Comparison of ENCODE assay signal across 20 cellular contexts in genomic region chr22:27348634-27349033, GRCh38.
A peak's percentile ranks its signal among the peaks of the same experiment; 100 is the strongest.
DNase-seq lines count a peak whose midpoint lies in the region; ATAC-seq, FAIRE-seq and TF ChIP-seq lines count a peak whose summit lies in the region.
"Had no signal": no experiment of that assay in that cellular context is flagged by ENCODE, and none has a peak within 500 bp of the region (broad histone marks: within the 10 kb centered on the region; RNA-seq: fewer than 3 reads in every experiment).

No MANE protein-coding gene starts in this region.

- peak overlapping the region; percentile 58; the same call in 1 of the 2 replicates for H3K27ac Mint-ChIP-seq in HFFc6
- H3K27ac Mint-ChIP-seq: activated CD8-positive, alpha-beta T cell treated with anti-CD3 and anti-CD28 coated beads for 36 hours; mesothelial cell of epicardium had no signal

- ATAC-seq in A549 (no peak), body of pancreas (peak; percentile 87), GM21619 (IDR thresholded peaks at IDR 0.05; ENCODE audit: unreplicated experiment) (no peak)
- ATAC-seq: activated CD8-positive, alpha-beta T cell treated with anti-CD3 and anti-CD28 coated beads for 36 hours; heart left ventricle had no signal

- H3K4me2 ChIP-seq in A549 = no peak overlapping the region

- H3K27me3 ChIP-seq in body of pancreas (no peaks in the 10 kb centered on the region), kidney epithelial cell (ENCODE audit: control insufficient read depth, insufficient read depth, low read length) (peaks cover 3% of the 10 kb centered on the region)
- H3K27me3 ChIP-seq: uterus had no signal

- H3K36me3 Mint-ChIP-seq in HFFc6 (ENCODE audit: low read depth) = no peaks in the 10 kb centered on the region
- H3K36me3 Mint-ChIP-seq: mesothelial cell of epicardium had no signal

- WGBS in A549 (ENCODE audit: missing lambda C conversion rate) = 52% methylated on average over 3 of the region's 3 CpGs
- 33 to 39% methylated on average over 3 of the region's 3 CpGs for WGBS in body of pancreas, 2 donors

- H3K4me1 Mint-ChIP-seq in HFFc6 (ENCODE audit: low read depth) = peaks cover 13% of the 10 kb centered on the region

- intact Hi-C loops in body of pancreas (cut with DNase I) = no loop called here

- H3K9me3 ChIP-seq in A549 (peaks cover 4% of the 10 kb centered on the region; the same call in 2 of the 3 replicates), body of pancreas (peaks cover 0 to 3% (median 0%) of the 10 kb centered on the region in 3 donors)
- H3K9me3 ChIP-seq: uterus had no signal

- no peak for TF ChIP-seq POLR2A in A549 (IDR thresholded peaks at IDR 0.05; ENCODE audit: low read length)
- TF ChIP-seq POLR2A in body of pancreas (IDR thresholded peaks at IDR 0.05) = no peak

- CTCF ChIA-PET in A549 (lab: Yijun Ruan, JAX) = no interaction called here

- peaks cover 16% of the 10 kb centered on the region for H3K27me3 Mint-ChIP-seq in HFFc6 (ENCODE audit: insufficient read depth)

- no peak overlapping the region for H3K27ac ChIP-seq in A549
- H3K27ac ChIP-seq in body of pancreas = peak overlapping the region in 1 of 4 donors; percentile 44
- H3K27ac ChIP-seq: heart left ventricle, stomach, uterus had no signal

- no peak for TF ChIP-seq EP300 in A549 (IDR thresholded peaks at IDR 0.05)

- POLR2A ChIA-PET in A549 (lab: Yijun Ruan, JAX) = no interaction called here

- H3K36me3 ChIP-seq in body of pancreas (replicated peaks in 1 of 2; ENCODE audit: insufficient read depth in 1 of 2, low read depth in 2 of 2) (no peaks in the 10 kb centered on the region), kidney epithelial cell (ENCODE audit: control insufficient read depth, insufficient read depth, low read length) (no peaks in the 10 kb centered on the region)
- H3K36me3 ChIP-seq: heart left ventricle, stomach, uterus had no signal

- no peak for TF ChIP-seq RAD21 in A549 (conservative IDR thresholded peaks at IDR 0.05 in 1 of 2, IDR thresholded peaks at IDR 0.05 in 1 of 2)

- H3K4me3 Mint-ChIP-seq in HFFc6 = no peak overlapping the region
- H3K4me3 Mint-ChIP-seq: activated CD8-positive, alpha-beta T cell treated with anti-CD3 and anti-CD28 coated beads for 36 hours; mesothelial cell of epicardium; neural crest cell had no signal

- DNase-seq in A549 (ENCODE audit: low read depth in 1 of 2, low spot score in 1 of 2) = no peak
- DNase-seq in HFFc6 = peak; percentile 26
- DNase-seq in body of pancreas = peak; percentile 34 to 49 (median 36)
- DNase-seq in kidney epithelial cell (ENCODE audit: low read depth) = peak; percentile 58
- DNase-seq in T-helper 2 cell = no peak
- no peak for DNase-seq in activated CD4-positive, alpha-beta T cell treated with anti-CD3 and anti-CD28 coated beads for 1 hour
- no peak for DNase-seq in CD1c-positive myeloid dendritic cell (ENCODE audit: extremely low spot score)
- DNase-seq: activated CD8-positive, alpha-beta T cell treated with anti-CD3 and anti-CD28 coated beads for 36 hours; Calu3; GOT3; heart left ventricle; NCI-H187 treated with DMSO at 0.1 percent for 48 hours; NCI-H510A; retina; stomach; uterus had no signal

- no peak for FAIRE-seq in A549 (lab: Jason Lieb, UNC)
- FAIRE-seq: islet of Langerhans had no signal

- H3K4me1 ChIP-seq in A549 = peaks cover 4% of the 10 kb centered on the region; the same call in 1 of the 3 replicates
- peaks cover 20% of the 10 kb centered on the region for H3K4me1 ChIP-seq in body of pancreas
- H3K4me1 ChIP-seq: heart left ventricle, stomach, uterus had no signal

- H3K4me3 ChIP-seq in A549 (no peak overlapping the region), body of pancreas (no peak overlapping the region), kidney epithelial cell (ENCODE audit: low read depth, low read length) (no peak overlapping the region)
- H3K4me3 ChIP-seq: heart left ventricle, stomach, uterus had no signal

- TF ChIP-seq CTCF in A549 (IDR thresholded peaks at IDR 0.05) (no peak), HFFc6 (IDR thresholded peaks at IDR 0.05) (no peak), body of pancreas (IDR thresholded peaks at IDR 0.05) (no peak), kidney epithelial cell (IDR thresholded peaks at IDR 0.05; ENCODE audit: insufficient read depth, low read length, poor library complexity, severe bottlenecking) (no peak)

- no peaks in the 10 kb centered on the region for H3K9me3 Mint-ChIP-seq in HFFc6

TF ChIP-seq in A549, 52 proteins besides CTCF, POLR2A, EP300 and RAD21:
- TF ChIP-seq CEBPB (IDR thresholded peaks at IDR 0.05) (0 out of 4 replicates have a peak, but pooled peaks have one; percentile 20 to 28), CBX8 (IDR thresholded peaks at IDR 0.05) (no peak)

Comparison
In these comparisons a context has a peak if more than half of its experiments do, and no peak if none do; other contexts are left out.
1. DNase-seq: peak in HFFc6 (single experiment), body of pancreas (4 of 4) and kidney epithelial cell (single experiment); none in A549 (0 of 2), T-helper 2 cell (0 of 5), activated CD4-positive, alpha-beta T cell treated with anti-CD3 and anti-CD28 coated beads for 1 hour (single experiment) and CD1c-positive myeloid dendritic cell (single experiment).